ENCODE assay signal across 3 cellular contexts in genomic region chr20:58392286-58392685, GRCh38.
A peak's percentile ranks its signal among the peaks of the same experiment; 100 is the strongest.
TF ChIP-seq lines count a peak whose summit lies in the region.

No MANE protein-coding gene starts in this region.

TF ChIP-seq in SK-N-SH, 30 proteins besides CTCF, POLR2A, EP300 and RAD21 (continued from another document):
- TF ChIP-seq GABPA (IDR thresholded peaks at IDR 0.05; ENCODE audit: low read depth) (no peak), SMC3 (IDR thresholded peaks at IDR 0.05; ENCODE audit: low read depth, low read length) (no peak), FOXM1 (IDR thresholded peaks at IDR 0.05; ENCODE audit: low read depth) (no peak), JUND (IDR thresholded peaks at IDR 0.05) (no peak), CHD2 (IDR thresholded peaks at IDR 0.05; ENCODE audit: low read length, partially characterized antibody) (no peak), TAF1 (IDR thresholded peaks at IDR 0.05; ENCODE audit: borderline replicate concordance, low read depth, low read length) (no peak), POLR2AphosphoS5 (IDR thresholded peaks at IDR 0.05; ENCODE audit: low read depth, low read length) (no peak), MEF2A (IDR thresholded peaks at IDR 0.05; ENCODE audit: borderline replicate concordance, low read depth) (no peak), ZBTB33 (IDR thresholded peaks at IDR 0.05; ENCODE audit: borderline replicate concordance, low read depth) (no peak), TEAD4 (IDR thresholded peaks at IDR 0.05; ENCODE audit: borderline replicate concordance, insufficient read depth) (no peak), MXI1 (IDR thresholded peaks at IDR 0.05; ENCODE audit: low read depth, low read length) (no peak), FOXJ3 (CRISPR knock-in tag; IDR thresholded peaks at IDR 0.05) (no peak)

TF ChIP-seq in SK-N-SH treated with all-trans-retinoic acid at 6 μM for 48 hours, 23 proteins besides CTCF, POLR2A, EP300 and RAD21 (continued from another document):
- TF ChIP-seq ZFP3 (CRISPR knock-in tag; IDR thresholded peaks at IDR 0.05) = no peak
- no peak for TF ChIP-seq ESRRG (CRISPR knock-in tag; IDR thresholded peaks at IDR 0.05)
- TF ChIP-seq OSR1 (CRISPR knock-in tag; IDR thresholded peaks at IDR 0.05) = no peak
- TF ChIP-seq CSRNP3 (CRISPR knock-in tag; IDR thresholded peaks at IDR 0.05) = no peak
- no peak for TF ChIP-seq CSDC2 (CRISPR knock-in tag; IDR thresholded peaks at IDR 0.05)
- no peak for TF ChIP-seq PPARA (CRISPR knock-in tag; IDR thresholded peaks at IDR 0.05; ENCODE audit: borderline replicate concordance)
- TF ChIP-seq CREB5 (CRISPR knock-in tag; IDR thresholded peaks at IDR 0.05; ENCODE audit: low read depth) = no peak
- TF ChIP-seq POU6F1 (CRISPR knock-in tag; IDR thresholded peaks at IDR 0.05; ENCODE audit: borderline replicate concordance, low read depth) = no peak
- no peak for TF ChIP-seq ZNF70 (CRISPR knock-in tag; IDR thresholded peaks at IDR 0.05)
- no peak for TF ChIP-seq ZNF565 (CRISPR knock-in tag; conservative IDR thresholded peaks at IDR 0.05; ENCODE audit: low read depth)
- no peak for TF ChIP-seq RARB (CRISPR knock-in tag; IDR thresholded peaks at IDR 0.05)
- TF ChIP-seq GLIS3 (CRISPR knock-in tag; IDR thresholded peaks at IDR 0.05) = no peak

TF ChIP-seq in K562, 482 proteins besides CTCF, POLR2A, EP300 and RAD21:
- TF ChIP-seq ATF3 (IDR thresholded peaks at IDR 0.05) = 0 out of 2 replicates have a peak, but pooled peaks have one; percentile 17
- no peak for TF ChIP-seq ATF3 (CRISPR knock-in tag; conservative IDR thresholded peaks at IDR 0.05)
- TF ChIP-seq EHMT2 (IDR thresholded peaks at IDR 0.05) = no peak
